8 cellular contexts compared by ENCODE assay signal in genomic region chr1:27873671-27874384, GRCh38. TPM values are rescaled to one million over a fixed set of nuclear protein-coding genes. Genes with fewer than 3 reads are reported as not detected.
DNase-seq lines count a peak whose midpoint lies in the region; ATAC-seq and TF ChIP-seq lines count a peak whose summit lies in the region.

No MANE protein-coding gene starts in this region.

- no peaks in the 10 kb centered on the region for H3K9me2 ChIP-seq in OCI-LY7 (ENCODE audit: insufficient read depth, low read length)

- no peaks in the 10 kb centered on the region for H3K9me3 Mint-ChIP-seq in osteocyte (ENCODE audit: unreplicated experiment)

- no peak overlapping the region for H3K27ac Mint-ChIP-seq in osteocyte (ENCODE audit: unreplicated experiment)

- intact Hi-C loops in OCI-LY7 (cut with micrococcal nuclease; ENCODE audit: unreplicated experiment): loop anchor here (10.0 kb wide), 1 partner anchor 201 kb away; no protein-coding TSS in a partner anchor

- peak overlapping the region; percentile 47 for H3K27ac ChIP-seq in OCI-LY7 (ENCODE audit: low read depth, low read length, poor library complexity, severe bottlenecking)

- no TSS peak for BruUV-seq in OCI-LY7 (replicated peaks; lab: Mats Ljungman, UMichigan)

- peak overlapping the region; percentile 77 for H3K4me3 ChIP-seq in OCI-LY7 (ENCODE audit: low read depth, low read length, poor library complexity, severe bottlenecking)
- H3K4me3 ChIP-seq in epithelial cell of esophagus (ENCODE audit: low read length): no peak overlapping the region
- H3K4me3 ChIP-seq in H7 (ENCODE audit: insufficient read depth, low read depth, low read length): no peak overlapping the region

- no peak overlapping the region; the same call in 1 of the 2 replicates for H2AFZ ChIP-seq in OCI-LY7 (ENCODE audit: low read length)

- DNase-seq in GDM1 (lab: John Stamatoyannopoulos, UW): peak; percentile 47
- no peak for DNase-seq in OCI-LY7 (ENCODE audit: low spot score)
- peak; percentile 23 for DNase-seq in epithelial cell of esophagus (ENCODE audit: low read depth)
- DNase-seq in osteocyte (ENCODE audit: extremely low spot score, unreplicated experiment): no peak
- DNase-seq in H7: no peak
- no peak for DNase-seq in T1000 (lab: John Stamatoyannopoulos, UW)

- H3K4me3 Mint-ChIP-seq in osteocyte (ENCODE audit: unreplicated experiment): peak overlapping the region; percentile 32

- H3K4me2 ChIP-seq in OCI-LY7 (ENCODE audit: low read length): peak overlapping the region; percentile 78

- no peaks in the 10 kb centered on the region for H3K79me2 ChIP-seq in OCI-LY7 (ENCODE audit: insufficient read depth, low read depth, low read length)

- no peaks in the 10 kb centered on the region for H3K36me3 Mint-ChIP-seq in osteocyte (ENCODE audit: unreplicated experiment)

- H3K36me3 ChIP-seq in OCI-LY7 (ENCODE audit: insufficient read depth, low read length) (no peaks in the 10 kb centered on the region), H7 (replicated peaks; ENCODE audit: control insufficient read depth, insufficient read depth, low read length) (no peaks in the 10 kb centered on the region; the same call in 1 of the 2 replicates)

- POLR2A ChIA-PET in OCI-LY7 (lab: Charles Lee): no interaction called here

- no peaks in the 10 kb centered on the region for H4K20me1 ChIP-seq in OCI-LY7 (ENCODE audit: insufficient read depth, low read length)

- H3K27me3 Mint-ChIP-seq in osteocyte (ENCODE audit: unreplicated experiment): no peaks in the 10 kb centered on the region

- CTCF ChIA-PET in OCI-LY7 (lab: Charles Lee; ENCODE audit: unreplicated experiment): no interaction called here

- peaks cover 59% of the 10 kb centered on the region for H3K4me1 ChIP-seq in OCI-LY7 (ENCODE audit: insufficient read depth, low read length, poor library complexity, severe bottlenecking)

- H3K4me1 Mint-ChIP-seq in osteocyte (ENCODE audit: unreplicated experiment): peaks cover 16% of the 10 kb centered on the region

- TF ChIP-seq CTCF in OCI-LY7 (conservative IDR thresholded peaks at IDR 0.05; ENCODE audit: low read length): no peak
- no peak for TF ChIP-seq CTCF in epithelial cell of esophagus (IDR thresholded peaks at IDR 0.05; ENCODE audit: insufficient read depth, low read depth, low read length, missing control alignments)
- no peak for TF ChIP-seq CTCF in osteocyte (IDR thresholded peaks at IDR 0.05)

- H3K27me3 ChIP-seq in H7 (ENCODE audit: control insufficient read depth, insufficient read depth, low read length): peaks cover 12% of the 10 kb centered on the region; the same call in 1 of the 2 replicates

- ATAC-seq in HG02642 (IDR thresholded peaks at IDR 0.05; ENCODE audit: poor library complexity, unreplicated experiment) (no peak), HG03457 (IDR thresholded peaks at IDR 0.05; ENCODE audit: unreplicated experiment) (no peak)

- H3K9me3 ChIP-seq in OCI-LY7 (ENCODE audit: low read length): no peaks in the 10 kb centered on the region

RNA-seq across cellular contexts. Expression of gene THEMIS2, which starts 1.5 kb away (rescaled TPM):
- total RNA-seq in OCI-LY7 (2014; rRNA removed; shearing (Covaris generic)): 0.98 and 4.1 TPM in 2 replicates
- total RNA-seq in OCI-LY7 (2022) (15.4 and 20.3 TPM in 2 replicates), osteocyte (3.7 and 4.0 TPM in 2 replicates)
- 27.5 and 38.7 TPM in 2 replicates for total RNA-seq in H7 (2014; rRNA removed; shearing (Covaris generic))

RNA-seq across cellular contexts. Expression of gene RPA2, which starts 40.5 kb away (rescaled TPM):
- total RNA-seq in OCI-LY7 (2014; rRNA removed; shearing (Covaris generic)): 56.8 and 74.4 TPM in 2 replicates
- total RNA-seq in OCI-LY7 (2022): 44.3 and 52.7 TPM in 2 replicates
- 20.4 and 21.3 TPM in 2 replicates for total RNA-seq in osteocyte
- 99.0 and 107 TPM in 2 replicates for total RNA-seq in H7 (2014; rRNA removed; shearing (Covaris generic))

RNA-seq across cellular contexts. Expression of gene PPP1R8, which starts 43.2 kb away (rescaled TPM):
- total RNA-seq in OCI-LY7 (2014; rRNA removed; shearing (Covaris generic)): 71.3 and 72.4 TPM in 2 replicates
- total RNA-seq in OCI-LY7 (2022) (57.3 and 58.0 TPM in 2 replicates), osteocyte (49.5 and 49.6 TPM in 2 replicates)
- total RNA-seq in H7 (2014; rRNA removed; shearing (Covaris generic)): 83.0 and 95.3 TPM in 2 replicates

Comparison
In these comparisons a context has a peak if more than half of its experiments do, and no peak if none do; other contexts are left out.
1. DNase-seq: peak in GDM1 (single experiment) and epithelial cell of esophagus (single experiment); none in OCI-LY7 (single experiment), osteocyte (single experiment), H7 (single experiment) and T1000 (single experiment).